ENCODE assay signal across 8 cellular contexts in genomic region chr3:133572158-133573053, GRCh38. TPM values are rescaled to one million over a fixed set of nuclear protein-coding genes. Genes with fewer than 3 reads are reported as not detected.
DNase-seq lines count a peak whose midpoint lies in the region; ATAC-seq and TF ChIP-seq lines count a peak whose summit lies in the region.

No MANE protein-coding gene starts in this region.

- H3K9ac ChIP-seq in skeletal muscle satellite cell (ENCODE audit: low read depth, low read length): peak overlapping the region; percentile 70

- H3K36me3 ChIP-seq in CD8-positive, alpha-beta T cell (ENCODE audit: insufficient read depth, low read length): peaks cover 3% of the 10 kb centered on the region
- H3K36me3 ChIP-seq in HEK293 (ENCODE audit: control insufficient read depth in 2 of 2, insufficient read depth in 1 of 2, low read length in 2 of 2): peaks cover 3 to 24% of the 10 kb centered on the region in 2 experiments; a peak in 2 of 3 replicates
- peaks cover 26% of the 10 kb centered on the region for H3K36me3 ChIP-seq in skeletal muscle satellite cell (ENCODE audit: insufficient read depth, low read length)

- H3K27me3 ChIP-seq in CD8-positive, alpha-beta T cell (ENCODE audit: insufficient read depth, low read length): no peaks in the 10 kb centered on the region
- no peaks in the 10 kb centered on the region for H3K27me3 ChIP-seq in skeletal muscle satellite cell (ENCODE audit: control insufficient read depth, insufficient read depth, low read length)

- ATAC-seq in CD8-positive, alpha-beta T cell: no peak
- ATAC-seq in GM21367 (IDR thresholded peaks at IDR 0.05; ENCODE audit: unreplicated experiment): no peak

- DNase-seq in CD8-positive, alpha-beta T cell: no peak
- DNase-seq in foreskin fibroblast (peak; percentile 51 to 60), NCI-H1105 treated with DMSO at 0.1 percent for 48 hours (lab: John Stamatoyannopoulos, UW) (no peak)
- DNase-seq in activated CD4-positive, CD25-positive, alpha-beta regulatory T cell (lab: John Stamatoyannopoulos, UW): no peak

- CTCF ChIA-PET in CD8-positive, alpha-beta T cell (lab: Charles Lee): interaction anchor here (0.8 to 12.0 kb wide), 4 partner anchors 10 to 847 kb away, joined by 3 to 110 read pairs (median 10); no protein-coding TSS in a partner anchor
- CTCF ChIA-PET in HEK293 (lab: Yijun Ruan, JAX): interaction anchor here (0.6 kb wide), 1 partner anchor 458 kb away, joined by 3 read pairs; no protein-coding TSS in a partner anchor

- H3K4me2 ChIP-seq in skeletal muscle satellite cell (ENCODE audit: low read length): peak overlapping the region; percentile 73

- H3K9me3 Mint-ChIP-seq in CD8-positive, alpha-beta T cell: no peaks in the 10 kb centered on the region
- H3K9me3 Mint-ChIP-seq in T-helper 1 cell treated with Interleukin-12 subunit alpha and Interleukin-12 subunit beta and Interleukin-4 antibody, amounts not matched to agents 30 μg/mL and 1 μg/mL, for 36 hours: no peaks in the 10 kb centered on the region

- no peaks in the 10 kb centered on the region for H3K9me3 ChIP-seq in CD8-positive, alpha-beta T cell (ENCODE audit: low read length)
- no peaks in the 10 kb centered on the region for H3K9me3 ChIP-seq in HEK293 (ENCODE audit: control insufficient read depth, insufficient read depth, low read depth, low read length)
- no peaks in the 10 kb centered on the region for H3K9me3 ChIP-seq in skeletal muscle satellite cell (replicated peaks; ENCODE audit: low read length)

- peak overlapping the region; percentile 37 for H3K4me3 ChIP-seq in CD8-positive, alpha-beta T cell (ENCODE audit: low read depth, low read length)
- H3K4me3 ChIP-seq in HEK293 (ENCODE audit: low read depth, low read length) (peak overlapping the region; percentile 18), foreskin fibroblast (ENCODE audit: low read depth in 1 of 2, low read length in 2 of 2) (peak overlapping the region; percentile 27 to 50), skeletal muscle satellite cell (ENCODE audit: low read length) (peak overlapping the region; percentile 57)

- TF ChIP-seq CTCF in CD8-positive, alpha-beta T cell (IDR thresholded peaks at IDR 0.05): no peak
- no peak for TF ChIP-seq CTCF in HEK293 (tag by site-specific recombination; IDR thresholded peaks at IDR 0.05)
- no peak for TF ChIP-seq CTCF in foreskin fibroblast (IDR thresholded peaks at IDR 0.05; ENCODE audit: low read depth, low read length)

- H3K4me1 ChIP-seq in CD8-positive, alpha-beta T cell (ENCODE audit: insufficient read depth, low read length): peaks cover 31% of the 10 kb centered on the region
- H3K4me1 ChIP-seq in HEK293 (ENCODE audit: control insufficient read depth, insufficient read depth, low read length) (peaks cover 3% of the 10 kb centered on the region; the same call in 1 of the 2 replicates), skeletal muscle satellite cell (ENCODE audit: control insufficient read depth, insufficient read depth, low read length) (peaks cover 65% of the 10 kb centered on the region)

- H3K36me3 Mint-ChIP-seq in CD8-positive, alpha-beta T cell: peaks cover 28% of the 10 kb centered on the region
- peaks cover 25% of the 10 kb centered on the region for H3K36me3 Mint-ChIP-seq in T-helper 1 cell treated with Interleukin-12 subunit alpha and Interleukin-12 subunit beta and Interleukin-4 antibody, amounts not matched to agents 30 μg/mL and 1 μg/mL, for 36 hours (ENCODE audit: low read depth)

- POLR2A ChIA-PET in CD8-positive, alpha-beta T cell (lab: Charles Lee): interaction anchor here (0.6 to 4.8 kb wide), 11 partner anchors 9 to 914 kb away, joined by 3 to 72 read pairs (median 4); partner anchors contain the start of genes ANAPC13, CEP63 and TOPBP1
- POLR2A ChIA-PET in HEK293 (lab: Yijun Ruan, JAX): interaction anchor here (0.5 to 0.8 kb wide), 3 partner anchors 25 to 93 kb away, joined by 3 to 6 read pairs (median 3); no protein-coding TSS in a partner anchor

- H3K27ac ChIP-seq in CD8-positive, alpha-beta T cell (ENCODE audit: low read depth, low read length): peak overlapping the region; percentile 64
- H3K27ac ChIP-seq in HEK293 (ENCODE audit: extremely low read depth, low read depth, low read length): peak overlapping the region; percentile 40; the same call in 1 of the 2 replicates

- H3K27ac Mint-ChIP-seq in CD8-positive, alpha-beta T cell: peak overlapping the region; percentile 99
- peak overlapping the region; percentile 100 for H3K27ac Mint-ChIP-seq in T-helper 1 cell treated with Interleukin-12 subunit alpha and Interleukin-12 subunit beta and Interleukin-4 antibody, amounts not matched to agents 30 μg/mL and 1 μg/mL, for 36 hours

- intact Hi-C loops in CD8-positive, alpha-beta T cell (cut with DNase I, micrococcal nuclease): loop anchor here (1.0 to 5.0 kb wide), 11 partner anchors 65 to 1155 kb away; partner anchors contain the start of genes SRPRB (in 2 of the 2), UBA5 (in 2 of the 2), ANAPC13 (in 1 of the 2) and DNAJC13 (in 1 of the 2)

- H3K4me1 Mint-ChIP-seq in CD8-positive, alpha-beta T cell (ENCODE audit: low read depth): peaks cover 50% of the 10 kb centered on the region
- peaks cover 38% of the 10 kb centered on the region for H3K4me1 Mint-ChIP-seq in T-helper 1 cell treated with Interleukin-12 subunit alpha and Interleukin-12 subunit beta and Interleukin-4 antibody, amounts not matched to agents 30 μg/mL and 1 μg/mL, for 36 hours (ENCODE audit: low read depth)

- peak overlapping the region; percentile 89 for H3K4me3 Mint-ChIP-seq in CD8-positive, alpha-beta T cell
- H3K4me3 Mint-ChIP-seq in T-helper 1 cell treated with Interleukin-12 subunit alpha and Interleukin-12 subunit beta and Interleukin-4 antibody, amounts not matched to agents 30 μg/mL and 1 μg/mL, for 36 hours: peak overlapping the region; percentile 89

- H3K27me3 Mint-ChIP-seq in CD8-positive, alpha-beta T cell (ENCODE audit: low read depth): no peaks in the 10 kb centered on the region
- no peaks in the 10 kb centered on the region for H3K27me3 Mint-ChIP-seq in T-helper 1 cell treated with Interleukin-12 subunit alpha and Interleukin-12 subunit beta and Interleukin-4 antibody, amounts not matched to agents 30 μg/mL and 1 μg/mL, for 36 hours (ENCODE audit: low read depth)

TF ChIP-seq in HEK293, 187 proteins besides CTCF, POLR2A, EP300 and RAD21 (continues in another document):
- TF ChIP-seq, protein P1, sequence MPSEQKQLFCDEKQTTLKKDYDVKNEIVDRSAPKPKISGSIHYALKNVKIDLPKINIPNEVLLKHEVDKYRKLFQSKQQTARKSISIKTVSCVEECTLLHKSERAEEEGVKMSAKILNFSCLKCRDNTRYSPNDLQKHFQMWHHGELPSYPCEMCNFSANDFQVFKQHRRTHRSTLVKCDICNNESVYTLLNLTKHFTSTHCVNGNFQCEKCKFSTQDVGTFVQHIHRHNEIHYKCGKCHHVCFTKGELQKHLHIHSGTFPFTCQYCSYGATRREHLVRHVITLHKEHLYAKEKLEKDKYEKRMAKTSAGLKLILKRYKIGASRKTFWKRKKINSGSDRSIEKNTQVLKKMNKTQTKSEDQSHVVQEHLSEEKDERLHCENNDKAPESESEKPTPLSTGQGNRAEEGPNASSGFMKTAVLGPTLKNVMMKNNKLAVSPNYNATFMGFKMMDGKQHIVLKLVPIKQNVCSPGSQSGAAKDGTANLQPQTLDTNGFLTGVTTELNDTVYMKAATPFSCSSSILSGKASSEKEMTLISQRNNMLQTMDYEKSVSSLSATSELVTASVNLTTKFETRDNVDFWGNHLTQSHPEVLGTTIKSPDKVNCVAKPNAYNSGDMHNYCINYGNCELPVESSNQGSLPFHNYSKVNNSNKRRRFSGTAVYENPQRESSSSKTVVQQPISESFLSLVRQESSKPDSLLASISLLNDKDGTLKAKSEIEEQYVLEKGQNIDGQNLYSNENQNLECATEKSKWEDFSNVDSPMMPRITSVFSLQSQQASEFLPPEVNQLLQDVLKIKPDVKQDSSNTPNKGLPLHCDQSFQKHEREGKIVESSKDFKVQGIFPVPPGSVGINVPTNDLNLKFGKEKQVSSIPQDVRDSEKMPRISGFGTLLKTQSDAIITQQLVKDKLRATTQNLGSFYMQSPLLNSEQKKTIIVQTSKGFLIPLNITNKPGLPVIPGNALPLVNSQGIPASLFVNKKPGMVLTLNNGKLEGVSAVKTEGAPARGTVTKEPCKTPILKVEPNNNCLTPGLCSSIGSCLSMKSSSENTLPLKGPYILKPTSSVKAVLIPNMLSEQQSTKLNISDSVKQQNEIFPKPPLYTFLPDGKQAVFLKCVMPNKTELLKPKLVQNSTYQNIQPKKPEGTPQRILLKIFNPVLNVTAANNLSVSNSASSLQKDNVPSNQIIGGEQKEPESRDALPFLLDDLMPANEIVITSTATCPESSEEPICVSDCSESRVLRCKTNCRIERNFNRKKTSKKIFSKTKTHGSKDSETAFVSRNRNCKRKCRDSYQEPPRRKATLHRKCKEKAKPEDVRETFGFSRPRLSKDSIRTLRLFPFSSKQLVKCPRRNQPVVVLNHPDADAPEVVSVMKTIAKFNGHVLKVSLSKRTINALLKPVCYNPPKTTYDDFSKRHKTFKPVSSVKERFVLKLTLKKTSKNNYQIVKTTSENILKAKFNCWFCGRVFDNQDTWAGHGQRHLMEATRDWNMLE (tag by site-specific recombination; conservative IDR thresholded peaks at IDR 0.05; ENCODE audit: low read depth): 0 out of 2 replicates have a peak, but pooled peaks have one; percentile 21
- TF ChIP-seq, protein P2, sequence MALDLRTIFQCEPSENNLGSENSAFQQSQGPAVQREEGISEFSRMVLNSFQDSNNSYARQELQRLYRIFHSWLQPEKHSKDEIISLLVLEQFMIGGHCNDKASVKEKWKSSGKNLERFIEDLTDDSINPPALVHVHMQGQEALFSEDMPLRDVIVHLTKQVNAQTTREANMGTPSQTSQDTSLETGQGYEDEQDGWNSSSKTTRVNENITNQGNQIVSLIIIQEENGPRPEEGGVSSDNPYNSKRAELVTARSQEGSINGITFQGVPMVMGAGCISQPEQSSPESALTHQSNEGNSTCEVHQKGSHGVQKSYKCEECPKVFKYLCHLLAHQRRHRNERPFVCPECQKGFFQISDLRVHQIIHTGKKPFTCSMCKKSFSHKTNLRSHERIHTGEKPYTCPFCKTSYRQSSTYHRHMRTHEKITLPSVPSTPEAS (tag by site-specific recombination; IDR thresholded peaks at IDR 0.05): no peak
- TF ChIP-seq BCL11A (tag by site-specific recombination; IDR thresholded peaks at IDR 0.05; ENCODE audit: low read depth) (no peak), ZNF473 (tag by site-specific recombination; IDR thresholded peaks at IDR 0.05) (no peak), ZSCAN23 (tag by site-specific recombination; IDR thresholded peaks at IDR 0.05) (no peak), ZNF488 (tag by site-specific recombination; IDR thresholded peaks at IDR 0.05) (no peak)

RNA-seq across cellular contexts. Expression of gene CDV3, which starts 1.1 kb away (rescaled TPM):
- total RNA-seq in CD8-positive, alpha-beta T cell: 100 to 1,000 TPM; 296 to 307 TPM
- 121 and 149 TPM in 2 replicates for total RNA-seq in skeletal muscle satellite cell (2012; rRNA removed)

Comparison
In these comparisons a context has a peak if more than half of its experiments do, and no peak if none do; other contexts are left out.
1. DNase-seq: peak in foreskin fibroblast (2 of 2); none in CD8-positive, alpha-beta T cell (0 of 7), activated CD4-positive, CD25-positive, alpha-beta regulatory T cell (0 of 4) and NCI-H1105 treated with DMSO at 0.1 percent for 48 hours (single experiment).
2. Peak in every context shown above with its lines, with median percentiles within 50 percentile points of each other: H3K4me3 ChIP-seq.